21 cellular contexts compared by ENCODE assay signal in genomic region chr3:59985643-59986200, GRCh38.
A peak's percentile ranks its signal among the peaks of the same experiment; 100 is the strongest.
DNase-seq lines count a peak whose midpoint lies in the region; ATAC-seq and TF ChIP-seq lines count a peak whose summit lies in the region.
"Had no signal": no experiment of that assay in that cellular context is flagged by ENCODE, and none has a peak within 500 bp of the region (broad histone marks: within the 10 kb centered on the region; RNA-seq: fewer than 3 reads in every experiment).

No MANE protein-coding gene starts in this region.

- 87% methylated on average over 5 of the region's 5 CpGs for WGBS in suprapubic skin

- no peak overlapping the region for H3K4me3 Mint-ChIP-seq in activated naive CD4-positive, alpha-beta T cell treated with anti-CD3 and anti-CD28 coated beads, Interleukin-2, amount 10 ng/mL, durations not matched to agents 7 days and 5 days
- H3K4me3 Mint-ChIP-seq in stimulated activated naive B cell treated with anti-CD40 and anti-IgM and Interleukin-4, amounts not matched to agents 10 μg/mL and 1 μg/mL and 100 μg/mL, for 72 hours = peak overlapping the region; percentile 54 to 77
- H3K4me3 Mint-ChIP-seq: WTC11 had no signal

- no peak overlapping the region for H3K4me3 ChIP-seq in Loucy (ENCODE audit: low read length, poor library complexity, severe bottlenecking)
- no peak overlapping the region for H3K4me3 ChIP-seq in suprapubic skin
- H3K4me3 ChIP-seq: ascending aorta, thoracic aorta had no signal

- peaks cover 4% of the 10 kb centered on the region in 2 donors for H3K9me3 Mint-ChIP-seq in activated naive CD4-positive, alpha-beta T cell treated with anti-CD3 and anti-CD28 coated beads, Interleukin-2, amount 50 U/mL, for 72 hours
- H3K9me3 Mint-ChIP-seq in activated naive CD4-positive, alpha-beta T cell treated with anti-CD3 and anti-CD28 coated beads, Interleukin-2, amount 10 ng/mL, durations not matched to agents 7 days and 5 days = peaks cover 11% of the 10 kb centered on the region
- H3K9me3 Mint-ChIP-seq in stimulated activated naive B cell treated with anti-CD40 and anti-IgM and Interleukin-4, amounts not matched to agents 10 μg/mL and 1 μg/mL and 100 μg/mL, for 72 hours = peaks cover 0 to 3% of the 10 kb centered on the region in 2 donors
- H3K9me3 Mint-ChIP-seq: WTC11 had no signal

- H3K4me1 ChIP-seq in Loucy (ENCODE audit: insufficient read depth, low read length, poor library complexity, severe bottlenecking) (peaks cover 8% of the 10 kb centered on the region), suprapubic skin (no peaks in the 10 kb centered on the region)
- H3K4me1 ChIP-seq: ascending aorta had no signal

- peaks cover 16 to 21% of the 10 kb centered on the region in 2 donors for H3K36me3 Mint-ChIP-seq in activated naive CD4-positive, alpha-beta T cell treated with anti-CD3 and anti-CD28 coated beads, Interleukin-2, amount 50 U/mL, for 72 hours
- H3K36me3 Mint-ChIP-seq in activated naive CD4-positive, alpha-beta T cell treated with anti-CD3 and anti-CD28 coated beads, Interleukin-2, amount 10 ng/mL, durations not matched to agents 7 days and 5 days = peaks cover 66% of the 10 kb centered on the region
- peaks cover 3 to 4% of the 10 kb centered on the region in 2 donors for H3K36me3 Mint-ChIP-seq in stimulated activated naive B cell treated with anti-CD40 and anti-IgM and Interleukin-4, amounts not matched to agents 10 μg/mL and 1 μg/mL and 100 μg/mL, for 72 hours
- H3K36me3 Mint-ChIP-seq: WTC11 had no signal

- H3K27ac Mint-ChIP-seq in activated naive CD4-positive, alpha-beta T cell treated with anti-CD3 and anti-CD28 coated beads, Interleukin-2, amount 50 U/mL, for 72 hours = peak overlapping the region in 1 of 2 donors; percentile 79
- H3K27ac Mint-ChIP-seq in activated naive CD4-positive, alpha-beta T cell treated with anti-CD3 and anti-CD28 coated beads, Interleukin-2, amount 10 ng/mL, durations not matched to agents 7 days and 5 days = no peak overlapping the region
- peak overlapping the region; percentile 86 for H3K27ac Mint-ChIP-seq in stimulated activated naive B cell treated with anti-CD40 and anti-IgM and Interleukin-4, amounts not matched to agents 10 μg/mL and 1 μg/mL and 100 μg/mL, for 72 hours
- H3K27ac Mint-ChIP-seq: progenitor cell of endocrine pancreas, WTC11 had no signal

- peak overlapping the region; percentile 45; the same call in 1 of the 2 replicates for H2AFZ ChIP-seq in Loucy (ENCODE audit: low read length)

- ATAC-seq in activated naive CD4-positive, alpha-beta T cell treated with anti-CD3 and anti-CD28 coated beads, Interleukin-2, amount 50 U/mL, for 72 hours = peak; percentile 47 to 53
- peak; percentile 87 to 93 for ATAC-seq in stimulated activated naive B cell treated with anti-CD40 and anti-IgM and Interleukin-4, amounts not matched to agents 10 μg/mL and 1 μg/mL and 100 μg/mL, for 72 hours (replicated peaks)
- ATAC-seq: left colon, WTC11 had no signal

- TF ChIP-seq CTCF in Loucy (conservative IDR thresholded peaks at IDR 0.05; ENCODE audit: low read length) = no peak
- no peak for TF ChIP-seq CTCF in suprapubic skin (IDR thresholded peaks at IDR 0.05)

- H3F3A ChIP-seq in Loucy (ENCODE audit: low read depth) = no peaks in the 10 kb centered on the region

- no peak for DNase-seq in activated naive CD4-positive, alpha-beta T cell treated with anti-CD3 and anti-CD28 coated beads, Interleukin-2, amount 50 U/mL, for 72 hours (ENCODE audit: low spot score in 2 of 2)
- no peak for DNase-seq in activated naive CD4-positive, alpha-beta T cell treated with anti-CD3 and anti-CD28 coated beads, Interleukin-2, amount 10 ng/mL, durations not matched to agents 7 days and 5 days
- DNase-seq in UCSD-AML1 (lab: John Stamatoyannopoulos, UW; ENCODE audit: unreplicated experiment) = peak; percentile 16
- DNase-seq in stimulated activated naive B cell treated with anti-CD40 and anti-IgM and Interleukin-4, amounts not matched to agents 10 μg/mL and 1 μg/mL and 100 μg/mL, for 72 hours = no peak
- DNase-seq in RKO (ENCODE audit: low spot score) = no peak
- no peak for DNase-seq in mesenteric fat pad (ENCODE audit: low spot score)
- no peak for DNase-seq in suprapubic skin (ENCODE audit: low spot score in 2 of 2)
- DNase-seq: activated T-cell treated with anti-CD3 and anti-CD28 coated beads for 4 hours; DND-41; hippocampal formation; IMR-90; left colon; NCI-H187; NCI-H524 treated with DMSO at 0.1 percent for 48 hours; Right ventricle myocardium superior; stimulated activated CD4-positive, alpha-beta T cell treated with anti-CD3 and anti-CD28 coated beads, Interleukin-15, amount 100 ng/mL, for 24 hours had no signal

- CTCF ChIA-PET in activated naive CD4-positive, alpha-beta T cell treated with anti-CD3 and anti-CD28 coated beads, Interleukin-2, amount 10 ng/mL, durations not matched to agents 7 days and 5 days (lab: Charles Lee) = no interaction called here

- H3K36me3 ChIP-seq in Loucy (ENCODE audit: insufficient read depth, low read length) (no peaks in the 10 kb centered on the region), suprapubic skin (no peaks in the 10 kb centered on the region)
- H3K36me3 ChIP-seq: ascending aorta, thoracic aorta had no signal

- TF ChIP-seq EP300 in suprapubic skin (IDR thresholded peaks at IDR 0.05) = no peak

- no peak for TF ChIP-seq POLR2A in suprapubic skin (IDR thresholded peaks at IDR 0.05)

- H3K4me1 Mint-ChIP-seq in activated naive CD4-positive, alpha-beta T cell treated with anti-CD3 and anti-CD28 coated beads, Interleukin-2, amount 10 ng/mL, durations not matched to agents 7 days and 5 days = peaks cover 57% of the 10 kb centered on the region
- H3K4me1 Mint-ChIP-seq in stimulated activated naive B cell treated with anti-CD40 and anti-IgM and Interleukin-4, amounts not matched to agents 10 μg/mL and 1 μg/mL and 100 μg/mL, for 72 hours = peaks cover 12 to 16% of the 10 kb centered on the region in 2 donors
- H3K4me1 Mint-ChIP-seq: WTC11 had no signal

- no peak overlapping the region for H3K27ac ChIP-seq in suprapubic skin
- H3K27ac ChIP-seq: ascending aorta, thoracic aorta had no signal

- no peak overlapping the region for H3K9ac ChIP-seq in Loucy (ENCODE audit: low read depth, low read length, poor library complexity, severe bottlenecking)

- no peaks in the 10 kb centered on the region for H3K27me3 ChIP-seq in Loucy (ENCODE audit: insufficient read depth, low read length, poor library complexity, severe bottlenecking)
- no peaks in the 10 kb centered on the region for H3K27me3 ChIP-seq in suprapubic skin
- H3K27me3 ChIP-seq: ascending aorta had no signal

- H3K9me2 ChIP-seq in Loucy (replicated peaks; ENCODE audit: low read depth, low read length) = no peaks in the 10 kb centered on the region

- H3K9me3 ChIP-seq in Loucy (ENCODE audit: insufficient read depth, low read depth, low read length) (no peaks in the 10 kb centered on the region), suprapubic skin (no peaks in the 10 kb centered on the region)
- H3K9me3 ChIP-seq: ascending aorta, thoracic aorta had no signal

- H4K20me1 ChIP-seq in Loucy (ENCODE audit: insufficient read depth, low read length, poor library complexity, severe bottlenecking) = no peaks in the 10 kb centered on the region

- no peak overlapping the region for H3K4me2 ChIP-seq in Loucy (ENCODE audit: low read depth, low read length, poor library complexity, severe bottlenecking)

- no peaks in the 10 kb centered on the region for H3K79me2 ChIP-seq in Loucy (ENCODE audit: insufficient read depth, low read length)

- H3K27me3 Mint-ChIP-seq in activated naive CD4-positive, alpha-beta T cell treated with anti-CD3 and anti-CD28 coated beads, Interleukin-2, amount 10 ng/mL, durations not matched to agents 7 days and 5 days = no peaks in the 10 kb centered on the region
- no peaks in the 10 kb centered on the region for H3K27me3 Mint-ChIP-seq in stimulated activated naive B cell treated with anti-CD40 and anti-IgM and Interleukin-4, amounts not matched to agents 10 μg/mL and 1 μg/mL and 100 μg/mL, for 72 hours
- H3K27me3 Mint-ChIP-seq: progenitor cell of endocrine pancreas had no signal
